In genomic region chr4:76738081-76738931, GRCh38 we compare ENCODE assay signal across 9 cellular contexts.
DNase-seq lines count a peak whose midpoint lies in the region; ATAC-seq and TF ChIP-seq lines count a peak whose summit lies in the region.
"Had no signal": no experiment of that assay in that cellular context is flagged by ENCODE, and none has a peak within 500 bp of the region (broad histone marks: within the 10 kb centered on the region; RNA-seq: fewer than 3 reads in every experiment).

No MANE protein-coding gene starts in this region.

- WGBS in prostate gland = 38% methylated on average over 5 of the region's 5 CpGs

- no peak overlapping the region for H3K4me3 ChIP-seq in prostate gland

- H3K9me3 ChIP-seq in prostate gland = no peaks in the 10 kb centered on the region

- intact Hi-C loops in prostate gland (cut with DNase I) = loop anchor here (5.0 kb wide), 1 partner anchor 116 kb away; no protein-coding TSS in a partner anchor

- H3K4me1 ChIP-seq in prostate gland (replicated peaks) = peaks cover under 1% of the 10 kb centered on the region

- H3K36me3 ChIP-seq in prostate gland = peaks cover 0 to 4% of the 10 kb centered on the region in 2 donors

- no peak for TF ChIP-seq POLR2A in prostate gland (IDR thresholded peaks at IDR 0.05)

- no peak for TF ChIP-seq CTCF in prostate gland (IDR thresholded peaks at IDR 0.05)

- peak; percentile 52 for ATAC-seq in HG03342 (IDR thresholded peaks at IDR 0.05; ENCODE audit: unreplicated experiment)
- ATAC-seq in HG02840 (IDR thresholded peaks at IDR 0.05; ENCODE audit: low FRiP score, unreplicated experiment) = no peak

- DNase-seq in GM04504 (ENCODE audit: low read depth) (peak; percentile 94), epidermal melanocyte (ENCODE audit: insufficient read length, low spot score) (peak; percentile 83), prostate gland (ENCODE audit: low spot score) (no peak), RPMI8226 (no peak), HuH-7 (ENCODE audit: low spot score) (no peak)
- no peak for DNase-seq in activated effector memory CD4-positive, alpha-beta T cell treated with anti-CD3 and anti-CD28 coated beads, Interleukin-2, amount 50 U/mL, for 16 hours
- DNase-seq: NCI-H2029 treated with DMSO at 0.1 percent for 48 hours had no signal

- no peaks in the 10 kb centered on the region for H3K27me3 ChIP-seq in prostate gland (replicated peaks; ENCODE audit: insufficient read depth)

- peak overlapping the region; percentile 54 to 62 for H3K27ac ChIP-seq in prostate gland

Comparison
In these comparisons a context has a peak if more than half of its experiments do, and no peak if none do; other contexts are left out.
1. DNase-seq: peak in GM04504 (single experiment) and epidermal melanocyte (single experiment); none in prostate gland (single experiment), RPMI8226 (single experiment), HuH-7 (single experiment) and activated effector memory CD4-positive, alpha-beta T cell treated with anti-CD3 and anti-CD28 coated beads, Interleukin-2, amount 50 U/mL, for 16 hours (single experiment).